19 cellular contexts compared by ENCODE assay signal in genomic region chr10:43985941-43986340, GRCh38.
DNase-seq lines count a peak whose midpoint lies in the region; ATAC-seq and TF ChIP-seq lines count a peak whose summit lies in the region.
"Had no signal": no experiment of that assay in that cellular context is flagged by ENCODE, and none has a peak within 500 bp of the region (broad histone marks: within the 10 kb centered on the region; RNA-seq: fewer than 3 reads in every experiment).

No MANE protein-coding gene starts in this region.

- peaks cover 2% of the 10 kb centered on the region for H3K9me3 Mint-ChIP-seq in activated CD8-positive, alpha-beta memory T cell treated with anti-CD3 and anti-CD28 coated beads, Interleukin-2, amount 10 ng/mL, durations not matched to agents 7 days and 5 days (ENCODE audit: low read depth)
- H3K9me3 Mint-ChIP-seq in progenitor cell of endocrine pancreas (ENCODE audit: low read depth): peaks cover 15% of the 10 kb centered on the region
- H3K9me3 Mint-ChIP-seq: CD8-positive, alpha-beta T cell had no signal

- no peak overlapping the region for H3K23ac ChIP-seq in neuronal stem cell (ENCODE audit: low read depth, low read length, poor library complexity)

- H4K91ac ChIP-seq in neuronal stem cell (ENCODE audit: low read depth, low read length, poor library complexity): no peak overlapping the region

- no CpG with 5 or more reads among the region's 5 CpGs for WGBS in neuronal stem cell (ENCODE audit: extremely low coverage in 2 of 2, insufficient read length in 2 of 2, insufficient replicate concordance in 1 of 2), 2 donors

- ATAC-seq in activated CD8-positive, alpha-beta memory T cell treated with anti-CD3 and anti-CD28 coated beads, Interleukin-2, amount 10 ng/mL, durations not matched to agents 7 days and 5 days: no peak
- ATAC-seq: CD8-positive, alpha-beta T cell had no signal

- TF ChIP-seq CTCF in progenitor cell of endocrine pancreas (IDR thresholded peaks at IDR 0.05; ENCODE audit: unreplicated experiment) (no peak), foreskin fibroblast (IDR thresholded peaks at IDR 0.05; ENCODE audit: low read depth, low read length) (no peak)

- DNase-seq in activated CD8-positive, alpha-beta memory T cell treated with anti-CD3 and anti-CD28 coated beads for 24 hours: peak; percentile 21
- no peak for DNase-seq in activated CD8-positive, alpha-beta memory T cell treated with anti-CD3 and anti-CD28 coated beads, Interleukin-2, amount 10 ng/mL, durations not matched to agents 7 days and 5 days
- DNase-seq in neuronal stem cell (ENCODE audit: low spot score): no peak
- no peak for DNase-seq in progenitor cell of endocrine pancreas (ENCODE audit: low spot score, unreplicated experiment)
- DNase-seq in NCI-H2171 (lab: John Stamatoyannopoulos, UW): no peak
- DNase-seq in NCI-H446 (lab: John Stamatoyannopoulos, UW): no peak
- DNase-seq in foreskin fibroblast: no peak
- DNase-seq: Caco-2; CD4-positive, CD25-positive, alpha-beta regulatory T cell; CD8-positive, alpha-beta T cell; DMS153; DND-41; GM23248; H7; HCEC 1CT had no signal

- no peak overlapping the region for H2BK5ac ChIP-seq in neuronal stem cell (ENCODE audit: low read length)

- H3K4me2 ChIP-seq in neuronal stem cell (ENCODE audit: insufficient read depth, low read length, poor library complexity, severe bottlenecking): no peak overlapping the region
- H3K4me2 ChIP-seq: BLaER1 had no signal

- no peak overlapping the region for H3K9ac ChIP-seq in neuronal stem cell (ENCODE audit: low read depth, low read length, poor library complexity)
- H3K9ac ChIP-seq: BLaER1, GM23248 had no signal

- no peak overlapping the region for H2AFZ ChIP-seq in neuronal stem cell (ENCODE audit: low read length)
- H2AFZ ChIP-seq: GM23248 had no signal

- CTCF ChIA-PET in activated CD8-positive, alpha-beta memory T cell treated with anti-CD3 and anti-CD28 coated beads, Interleukin-2, amount 10 ng/mL, durations not matched to agents 7 days and 5 days (lab: Charles Lee): no interaction called here

- no peak overlapping the region for H2BK12ac ChIP-seq in neuronal stem cell (ENCODE audit: low read length)

- H3K4me1 Mint-ChIP-seq in activated CD8-positive, alpha-beta memory T cell treated with anti-CD3 and anti-CD28 coated beads, Interleukin-2, amount 10 ng/mL, durations not matched to agents 7 days and 5 days: no peaks in the 10 kb centered on the region
- no peaks in the 10 kb centered on the region for H3K4me1 Mint-ChIP-seq in progenitor cell of endocrine pancreas (ENCODE audit: low read depth)
- H3K4me1 Mint-ChIP-seq: B cell; CD4-positive, CD25-positive, alpha-beta regulatory T cell had no signal

- no peak overlapping the region for H4K8ac ChIP-seq in neuronal stem cell (ENCODE audit: low read depth, low read length)

- H3K4me3 Mint-ChIP-seq in activated CD8-positive, alpha-beta memory T cell treated with anti-CD3 and anti-CD28 coated beads, Interleukin-2, amount 10 ng/mL, durations not matched to agents 7 days and 5 days: no peak overlapping the region
- no peak overlapping the region for H3K4me3 Mint-ChIP-seq in progenitor cell of endocrine pancreas (ENCODE audit: low read depth)
- H3K4me3 Mint-ChIP-seq: B cell; CD4-positive, CD25-positive, alpha-beta regulatory T cell; CD8-positive, alpha-beta T cell had no signal

- no peak overlapping the region for H3K4ac ChIP-seq in neuronal stem cell (ENCODE audit: low read length)

- H3K4me1 ChIP-seq in neuronal stem cell (ENCODE audit: control insufficient read depth in 2 of 2, insufficient read depth in 1 of 2, low read depth in 1 of 2, low read length in 2 of 2): no peaks in the 10 kb centered on the region
- H3K4me1 ChIP-seq: BLaER1, Caco-2 had no signal

- peak overlapping the region; percentile 35 for H3K18ac ChIP-seq in neuronal stem cell (ENCODE audit: low read length)

- no peak overlapping the region for H3K27ac ChIP-seq in neuronal stem cell (replicated peaks; ENCODE audit: low read length)
- H3K27ac ChIP-seq: 22Rv1, BLaER1, C4-2B, GM23248 had no signal

- no peak overlapping the region for H2BK120ac ChIP-seq in neuronal stem cell (ENCODE audit: low read depth, low read length)

- no peaks in the 10 kb centered on the region for H3K36me3 Mint-ChIP-seq in activated CD8-positive, alpha-beta memory T cell treated with anti-CD3 and anti-CD28 coated beads, Interleukin-2, amount 10 ng/mL, durations not matched to agents 7 days and 5 days
- H3K36me3 Mint-ChIP-seq in progenitor cell of endocrine pancreas (ENCODE audit: insufficient read depth): no peaks in the 10 kb centered on the region
- H3K36me3 Mint-ChIP-seq: CD4-positive, CD25-positive, alpha-beta regulatory T cell; CD8-positive, alpha-beta T cell had no signal

- no peak overlapping the region for H2AK5ac ChIP-seq in neuronal stem cell (ENCODE audit: low read depth, low read length)

- no peaks in the 10 kb centered on the region for H3K27me3 ChIP-seq in neuronal stem cell (ENCODE audit: control insufficient read depth in 3 of 3, insufficient read depth in 3 of 3, low read depth in 1 of 3, low read length in 3 of 3)
- H3K27me3 ChIP-seq: BLaER1 had no signal

- H3K27ac Mint-ChIP-seq in activated CD8-positive, alpha-beta memory T cell treated with anti-CD3 and anti-CD28 coated beads, Interleukin-2, amount 10 ng/mL, durations not matched to agents 7 days and 5 days: no peak overlapping the region
- peak overlapping the region; percentile 53 for H3K27ac Mint-ChIP-seq in progenitor cell of endocrine pancreas
- H3K27ac Mint-ChIP-seq: B cell; CD8-positive, alpha-beta T cell had no signal

- H3K27me3 Mint-ChIP-seq in activated CD8-positive, alpha-beta memory T cell treated with anti-CD3 and anti-CD28 coated beads, Interleukin-2, amount 10 ng/mL, durations not matched to agents 7 days and 5 days: peaks cover 11% of the 10 kb centered on the region
- H3K27me3 Mint-ChIP-seq in progenitor cell of endocrine pancreas: no peaks in the 10 kb centered on the region
- H3K27me3 Mint-ChIP-seq: B cell; CD4-positive, CD25-positive, alpha-beta regulatory T cell had no signal

- H3K79me1 ChIP-seq in neuronal stem cell (ENCODE audit: low read depth, low read length): no peaks in the 10 kb centered on the region

- H3K14ac ChIP-seq in neuronal stem cell (ENCODE audit: low read length): no peak overlapping the region

- H3K9me3 ChIP-seq in neuronal stem cell (replicated peaks in 1 of 2; ENCODE audit: control insufficient read depth in 2 of 2, insufficient read depth in 1 of 2, low read depth in 1 of 2, low read length in 2 of 2): peaks cover 0 to 3% of the 10 kb centered on the region in 2 donors
- H3K9me3 ChIP-seq: BLaER1, Caco-2 had no signal

- no peaks in the 10 kb centered on the region for H3K36me3 ChIP-seq in neuronal stem cell (replicated peaks in 1 of 2; ENCODE audit: control insufficient read depth in 2 of 2, insufficient read depth in 2 of 2, low read length in 2 of 2)
- H3K36me3 ChIP-seq: BLaER1 had no signal

- H3K4me3 ChIP-seq in neuronal stem cell (ENCODE audit: low read length in 2 of 2) (no peak overlapping the region), foreskin fibroblast (ENCODE audit: low read depth in 1 of 2, low read length in 2 of 2) (no peak overlapping the region)
- H3K4me3 ChIP-seq: BLaER1, GM23248 had no signal

- no peak overlapping the region for H2BK15ac ChIP-seq in neuronal stem cell (ENCODE audit: low read length)
